11 cellular contexts compared by ENCODE assay signal in genomic region chr7:143172354-143172753, GRCh38. TPM values are rescaled to one million over a fixed set of nuclear protein-coding genes. Genes with fewer than 3 reads are reported as not detected.
DNase-seq lines count a peak whose midpoint lies in the region; ATAC-seq and TF ChIP-seq lines count a peak whose summit lies in the region.
"Had no signal": no experiment of that assay in that cellular context is flagged by ENCODE, and none has a peak within 500 bp of the region (broad histone marks: within the 10 kb centered on the region; RNA-seq: fewer than 3 reads in every experiment).

No MANE protein-coding gene starts in this region.

- CTCF ChIA-PET in HEK293 (lab: Yijun Ruan, JAX) = interaction anchor here (0.6 to 1.3 kb wide), 3 partner anchors 11 to 540 kb away, joined by 3 read pairs; no protein-coding TSS in a partner anchor

- H3K27ac ChIP-seq in HEK293 (ENCODE audit: extremely low read depth, low read depth, low read length) = no peak overlapping the region
- H3K27ac ChIP-seq: brain microvascular endothelial cell had no signal

- H3K4me1 ChIP-seq in HEK293 (ENCODE audit: control insufficient read depth, insufficient read depth, low read length) (no peaks in the 10 kb centered on the region), skeletal muscle satellite cell (ENCODE audit: control insufficient read depth, insufficient read depth, low read length) (no peaks in the 10 kb centered on the region)

- ATAC-seq in HG03097 (IDR thresholded peaks at IDR 0.05; ENCODE audit: low FRiP score, unreplicated experiment) = no peak

- no peak for TF ChIP-seq CTCF in HEK293 (tag by site-specific recombination; IDR thresholded peaks at IDR 0.05)
- TF ChIP-seq CTCF in fibroblast of mammary gland (conservative IDR thresholded peaks at IDR 0.05; ENCODE audit: control insufficient read depth, insufficient read depth, low read depth, low read length) = no peak

- H3K36me3 ChIP-seq in HEK293 (ENCODE audit: control insufficient read depth in 2 of 2, insufficient read depth in 1 of 2, low read length in 2 of 2) = no peaks in the 10 kb centered on the region
- H3K36me3 ChIP-seq in skeletal muscle satellite cell (ENCODE audit: insufficient read depth, low read length) = no peaks in the 10 kb centered on the region
- H3K36me3 ChIP-seq: brain microvascular endothelial cell had no signal

- DNase-seq in NCI-H69 (lab: John Stamatoyannopoulos, UW) (peak; percentile 80), fibroblast of mammary gland (ENCODE audit: low read depth) (peak; percentile 25), inferior parietal cortex (ENCODE audit: extremely low spot score) (no peak)
- no peak for DNase-seq in activated effector memory CD4-positive, alpha-beta T cell treated with anti-CD3 and anti-CD28 coated beads, Interleukin-2, amount 50 U/mL, for 16 hours
- DNase-seq in activated CD8-positive, alpha-beta memory T cell treated with anti-CD3 and anti-CD28 coated beads for 24 hours = no peak
- DNase-seq: activated CD4-positive, alpha-beta T cell treated with anti-CD3 and anti-CD28 coated beads, Interleukin-2, amount 50 U/mL, for 4 hours; brain microvascular endothelial cell; stimulated activated CD4-positive, alpha-beta T cell treated with anti-CD3 and anti-CD28 coated beads, Interleukin-12 subunit alpha, Interleukin-12 subunit beta, amount 100 ng/mL, for 4 hours had no signal

- no peaks in the 10 kb centered on the region for H3K27me3 ChIP-seq in skeletal muscle satellite cell (ENCODE audit: control insufficient read depth, insufficient read depth, low read length)
- H3K27me3 ChIP-seq: brain microvascular endothelial cell had no signal

- peak overlapping the region; percentile 0 for H3K9ac ChIP-seq in skeletal muscle satellite cell (ENCODE audit: low read depth, low read length)

- H3K4me2 ChIP-seq in skeletal muscle satellite cell (ENCODE audit: low read length) = peak overlapping the region; percentile 68

- H3K9me3 ChIP-seq in HEK293 (ENCODE audit: control insufficient read depth, insufficient read depth, low read depth, low read length) = no peaks in the 10 kb centered on the region
- H3K9me3 ChIP-seq in skeletal muscle satellite cell (replicated peaks; ENCODE audit: low read length) = no peaks in the 10 kb centered on the region

- POLR2A ChIA-PET in HEK293 (lab: Yijun Ruan, JAX) = no interaction called here

- H3K4me3 ChIP-seq in HEK293 (ENCODE audit: low read depth, low read length) (no peak overlapping the region), fibroblast of mammary gland (ENCODE audit: control insufficient read depth, low read depth, low read length) (no peak overlapping the region), skeletal muscle satellite cell (ENCODE audit: low read length) (peak overlapping the region; percentile 47)

TF ChIP-seq in HEK293, 187 proteins besides CTCF, POLR2A, EP300 and RAD21:
- peak; percentile 47; the same call in 1 of the 2 replicates for TF ChIP-seq ZNF692 (tag by site-specific recombination; IDR thresholded peaks at IDR 0.05)
- no peak for TF ChIP-seq ZNF426 (tag by site-specific recombination; IDR thresholded peaks at IDR 0.05)
TF ChIP-seq in HEK293: peak in this region for 1.

RNA-seq across cellular contexts. Expression of gene TAS2R39, which starts 10.9 kb away (rescaled TPM):
- total RNA-seq in skeletal muscle satellite cell (2012; rRNA removed) = not detected in 2 replicates

RNA-seq across cellular contexts. Expression of gene PIP, which starts 40.5 kb away (rescaled TPM):
- total RNA-seq in skeletal muscle satellite cell (2012; rRNA removed) = not detected in 2 replicates

RNA-seq across cellular contexts. Expression of gene TAS2R40, which starts 49.5 kb away (rescaled TPM):
- total RNA-seq in skeletal muscle satellite cell (2012; rRNA removed) = not detected in 2 replicates

Comparison
In these comparisons a context has a peak if more than half of its experiments do, and no peak if none do; other contexts are left out.
1. DNase-seq: peak in NCI-H69 (single experiment) and fibroblast of mammary gland (single experiment); none in inferior parietal cortex (single experiment), activated effector memory CD4-positive, alpha-beta T cell treated with anti-CD3 and anti-CD28 coated beads, Interleukin-2, amount 50 U/mL, for 16 hours (single experiment) and activated CD8-positive, alpha-beta memory T cell treated with anti-CD3 and anti-CD28 coated beads for 24 hours (single experiment).